Comparison of ENCODE assay signal across 13 cellular contexts in the genomic region with DNA sequence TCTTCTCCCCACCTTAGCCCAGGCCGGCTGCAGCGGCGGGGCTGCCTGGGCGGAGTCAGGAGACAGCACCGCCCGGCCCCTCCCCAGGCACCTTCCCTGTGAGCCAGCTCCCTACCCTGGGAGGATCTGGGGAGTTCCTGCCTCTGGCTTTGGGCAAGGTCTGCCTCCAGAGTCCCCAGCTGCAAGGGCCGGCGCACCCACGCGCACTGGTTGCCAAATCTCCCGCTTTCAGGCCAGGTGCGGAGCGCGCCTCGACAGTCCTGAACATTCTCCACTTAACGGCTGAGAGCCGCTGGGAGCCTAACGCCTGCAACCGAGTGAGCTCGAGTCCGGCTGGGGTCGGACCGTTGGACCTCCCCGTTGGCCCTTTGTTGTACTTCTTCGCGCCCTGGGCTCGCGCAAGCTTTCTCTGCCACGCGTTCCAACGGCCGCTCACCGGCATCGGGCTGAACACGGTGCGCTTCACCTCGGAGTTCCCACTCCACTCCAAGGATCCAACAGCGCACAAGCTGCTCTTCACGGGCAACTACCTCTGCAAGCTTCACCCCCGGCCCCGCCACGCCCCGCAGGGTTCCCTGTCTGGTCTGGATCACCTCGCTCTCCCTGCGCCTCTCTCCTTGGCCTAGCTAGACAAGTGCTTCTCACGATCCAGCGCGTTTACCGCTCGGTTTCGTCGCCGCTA. TPM values are rescaled to one million over a fixed set of nuclear protein-coding genes. Genes with fewer than 3 reads are reported as not detected.
DNase-seq lines count a peak whose midpoint lies in the region; ATAC-seq, FAIRE-seq and TF ChIP-seq lines count a peak whose summit lies in the region.
"Had no signal": no experiment of that assay in that cellular context is flagged by ENCODE, and none has a peak within 500 bp of the region (broad histone marks: within the 10 kb centered on the region; RNA-seq: fewer than 3 reads in every experiment).

No MANE protein-coding gene starts in this region.

- H3K4me3 ChIP-seq in HUES64 (ENCODE audit: low read length) (peak overlapping the region; percentile 50), endothelial cell of umbilical vein (replicated peaks in 1 of 3; ENCODE audit: insufficient read depth in 1 of 3, low read depth in 1 of 3, low read length in 3 of 3) (no peak overlapping the region)

- intact Hi-C loops in endothelial cell of umbilical vein (cut with micrococcal nuclease) = no loop called here

- CTCF ChIA-PET in endothelial cell of umbilical vein (lab: Charles Lee) = no interaction called here

- H3K9me1 ChIP-seq in endothelial cell of umbilical vein (replicated peaks; ENCODE audit: control insufficient read depth, extremely low read depth, insufficient read depth, low read length) = no peaks in the 10 kb centered on the region

- no peak overlapping the region for H2AFZ ChIP-seq in endothelial cell of umbilical vein (ENCODE audit: low read depth, low read length)

- H3K36me3 Mint-ChIP-seq in activated T-cell treated with anti-CD3 and anti-CD28 coated beads, Interleukin-2, amount 50 U/mL, for 72 hours (ENCODE audit: insufficient read depth in 2 of 2) = peaks cover 5 to 6% of the 10 kb centered on the region in 2 donors

- peaks cover 21% of the 10 kb centered on the region for H3K4me1 Mint-ChIP-seq in activated T-cell treated with anti-CD3 and anti-CD28 coated beads, Interleukin-2, amount 50 U/mL, for 72 hours (ENCODE audit: low read depth)

- H3K36me3 ChIP-seq in HUES64 (ENCODE audit: insufficient read depth, low read length) (no peaks in the 10 kb centered on the region), endothelial cell of umbilical vein (ENCODE audit: control insufficient read depth in 2 of 2, extremely low read depth in 1 of 2, insufficient read depth in 2 of 2, low read length in 2 of 2) (no peaks in the 10 kb centered on the region)
- H3K36me3 ChIP-seq: heart right ventricle had no signal

- H3K4me1 ChIP-seq in HUES64 (ENCODE audit: insufficient read depth, low read length) (no peaks in the 10 kb centered on the region), endothelial cell of umbilical vein (ENCODE audit: control insufficient read depth, extremely low read depth, insufficient read depth, low read length) (no peaks in the 10 kb centered on the region)

- no peaks in the 10 kb centered on the region for H3K79me2 ChIP-seq in endothelial cell of umbilical vein (ENCODE audit: control insufficient read depth, insufficient read depth, low read length)

- no TSS peak for BruUV-seq in endothelial cell of umbilical vein (replicated peaks; lab: Mats Ljungman, UMichigan)

- FAIRE-seq in endothelial cell of umbilical vein (lab: Jason Lieb, UNC) (no peak), HTR-8/SVneo (lab: Jason Lieb, UNC) (no peak), urothelium cell line (lab: Jason Lieb, UNC) (no peak)

- H3K4me3 Mint-ChIP-seq in activated T-cell treated with anti-CD3 and anti-CD28 coated beads, Interleukin-2, amount 50 U/mL, for 72 hours = peak overlapping the region; percentile 37 to 73

- H3K27me3 ChIP-seq in HUES64 (ENCODE audit: insufficient read depth, low read length) (peaks cover 63% of the 10 kb centered on the region), endothelial cell of umbilical vein (ENCODE audit: control insufficient read depth in 2 of 2, insufficient read depth in 2 of 2, low read length in 2 of 2) (peaks cover 25 to 35% of the 10 kb centered on the region in 2 experiments)

- peaks cover 44% of the 10 kb centered on the region for H3K27me3 Mint-ChIP-seq in activated T-cell treated with anti-CD3 and anti-CD28 coated beads, Interleukin-2, amount 50 U/mL, for 72 hours (ENCODE audit: low read depth)

- no peak overlapping the region for H3K4me2 ChIP-seq in endothelial cell of umbilical vein (ENCODE audit: insufficient read depth, low read length)

- no peak for TF ChIP-seq POLR2A in endothelial cell of umbilical vein (IDR thresholded peaks at IDR 0.05; ENCODE audit: low read depth, low read length)

- H4K20me1 ChIP-seq in endothelial cell of umbilical vein (replicated peaks; ENCODE audit: control insufficient read depth, extremely low read depth, insufficient read depth, low read length) = no peaks in the 10 kb centered on the region

- no peaks in the 10 kb centered on the region for H3K9me3 ChIP-seq in HUES64 (ENCODE audit: insufficient read depth, low read depth, low read length)
- H3K9me3 ChIP-seq in endothelial cell of umbilical vein (replicated peaks; ENCODE audit: control insufficient read depth, insufficient read depth, low read length) = no peaks in the 10 kb centered on the region
- H3K9me3 ChIP-seq: heart right ventricle had no signal

- no peak overlapping the region for H3K27ac Mint-ChIP-seq in activated T-cell treated with anti-CD3 and anti-CD28 coated beads, Interleukin-2, amount 50 U/mL, for 72 hours

- no peak overlapping the region for H3K27ac ChIP-seq in HUES64 (ENCODE audit: low read depth, low read length)
- H3K27ac ChIP-seq in endothelial cell of umbilical vein (ENCODE audit: insufficient read depth, low read depth, low read length) = no peak overlapping the region
- H3K27ac ChIP-seq: heart right ventricle had no signal

- H3K9ac ChIP-seq in HUES64 (ENCODE audit: low read depth, low read length) (peak overlapping the region; percentile 35; the same call in 1 of the 2 replicates), endothelial cell of umbilical vein (replicated peaks; ENCODE audit: extremely low read depth, insufficient read depth, low read length) (no peak overlapping the region)

- peaks cover 5 to 6% of the 10 kb centered on the region in 2 donors for H3K9me3 Mint-ChIP-seq in activated T-cell treated with anti-CD3 and anti-CD28 coated beads, Interleukin-2, amount 50 U/mL, for 72 hours

- dilution Hi-C loops in endothelial cell of umbilical vein (cut with MboI; ENCODE audit: extremely low pct_ligation_motif_present, low sequenced_read_pairs) = no loop called here

- DNase-seq in activated T-cell treated with anti-CD3 and anti-CD28 coated beads, Interleukin-2, amount 50 U/mL, for 72 hours = no peak
- no peak for DNase-seq in activated T-cell treated with anti-CD3 and anti-CD28 coated beads, Interleukin-2, amount 50 U/mL, for 48 hours
- DNase-seq in endothelial cell of umbilical vein (ENCODE audit: low read depth, low spot score) = no peak
- peak; percentile 69 for DNase-seq in retina
- no peak for DNase-seq in HK-2 (ENCODE audit: unreplicated experiment)
- no peak for DNase-seq in HTR-8/SVneo (ENCODE audit: insufficient read length, low spot score)
- DNase-seq in urothelium cell line (ENCODE audit: low spot score) = no peak
- DNase-seq: DMS 273 treated with DMSO at 0.1 percent for 48 hours, HCEC 1CT, heart right ventricle, NCI-H1930, NCI-H82 had no signal

- POLR2A ChIA-PET in endothelial cell of umbilical vein (lab: Charles Lee) = no interaction called here

- no peak for ATAC-seq in activated T-cell treated with anti-CD3 and anti-CD28 coated beads, Interleukin-2, amount 50 U/mL, for 72 hours (replicated peaks in 1 of 2)
- ATAC-seq: heart right ventricle had no signal

- 12% methylated on average over 53 of the region's 53 CpGs for WGBS in HUES64

- TF ChIP-seq CTCF in endothelial cell of umbilical vein (IDR thresholded peaks at IDR 0.05; ENCODE audit: extremely low read depth in 1 of 2, insufficient read depth in 1 of 2, low read depth in 1 of 2, low read length in 2 of 2) = no peak

TF ChIP-seq in endothelial cell of umbilical vein, 7 proteins besides CTCF, POLR2A, EP300 and RAD21:
- TF ChIP-seq EZH2 (IDR thresholded peaks at IDR 0.05; ENCODE audit: borderline replicate concordance, low read depth, low read length, severe bottlenecking) = peak; percentile 39
- no peak for TF ChIP-seq MYC (IDR thresholded peaks at IDR 0.05; ENCODE audit: low read depth, low read length)
TF ChIP-seq in endothelial cell of umbilical vein: peak in this region for 1.

RNA-seq across cellular contexts. Expression of a gene that starts 21.7 kb away (rescaled TPM):
- total RNA-seq in activated T-cell treated with anti-CD3 and anti-CD28 coated beads, Interleukin-2, amount 50 U/mL, for 72 hours = 1 to 10 TPM; 4.6 to 8.5 TPM
- polyA plus RNA-seq in HUES64 (2013, experiment 1 of 2) = 3.6 TPM
- polyA plus RNA-seq in HUES64 (2013, experiment 2 of 2) = 3.7 TPM
- total RNA-seq in endothelial cell of umbilical vein = 3.6 and 4.7 TPM in 2 replicates
- polyA plus RNA-seq in endothelial cell of umbilical vein = 1.2 and 1.3 TPM in 2 replicates
- 2.1 and 2.3 TPM in 2 replicates for polyA plus RNA-seq in endothelial cell of umbilical vein (2011; cell fraction: cytosol; rRNA removed)
- polyA plus RNA-seq in endothelial cell of umbilical vein (2011; cell fraction: nucleus; rRNA removed) = 2.4 and 2.6 TPM in 2 replicates
- 3.8 and 4.9 TPM in 2 replicates for polyA plus RNA-seq in endothelial cell of umbilical vein (2012)
- 2.6 and 3.6 TPM in 2 replicates for polyA minus RNA-seq in endothelial cell of umbilical vein
- 2.3 TPM for polyA minus RNA-seq in endothelial cell of umbilical vein (2011; cell fraction: cytosol; rRNA and poly(A)+ RNA removed)
- 2.0 and 2.5 TPM in 2 replicates for polyA minus RNA-seq in endothelial cell of umbilical vein (2011; cell fraction: nucleus; rRNA and poly(A)+ RNA removed)

RNA-seq across cellular contexts. Expression of a gene that starts 59.0 kb away (rescaled TPM):
- total RNA-seq in activated T-cell treated with anti-CD3 and anti-CD28 coated beads, Interleukin-2, amount 50 U/mL, for 72 hours = 1 to 10 TPM; 8.3 to 9.1 TPM
- 3.5 TPM for polyA plus RNA-seq in HUES64 (2013, experiment 1 of 2)
- polyA plus RNA-seq in HUES64 (2013, experiment 2 of 2) = 3.7 TPM
- total RNA-seq in endothelial cell of umbilical vein = 19.6 and 19.8 TPM in 2 replicates
- 10.9 and 11.3 TPM in 2 replicates for polyA plus RNA-seq in endothelial cell of umbilical vein
- polyA plus RNA-seq in endothelial cell of umbilical vein (2011; cell fraction: cytosol; rRNA removed) = 10.2 and 11.7 TPM in 2 replicates
- 21.0 and 25.4 TPM in 2 replicates for polyA plus RNA-seq in endothelial cell of umbilical vein (2011; cell fraction: nucleus; rRNA removed)
- 9.5 and 9.8 TPM in 2 replicates for polyA plus RNA-seq in endothelial cell of umbilical vein (2012)
- 60.2 and 63.6 TPM in 2 replicates for polyA minus RNA-seq in endothelial cell of umbilical vein
- 0.82 TPM for polyA minus RNA-seq in endothelial cell of umbilical vein (2011; cell fraction: cytosol; rRNA and poly(A)+ RNA removed)
- polyA minus RNA-seq in endothelial cell of umbilical vein (2011; cell fraction: nucleus; rRNA and poly(A)+ RNA removed) = 53.5 and 64.3 TPM in 2 replicates
